In the genomic region with DNA sequence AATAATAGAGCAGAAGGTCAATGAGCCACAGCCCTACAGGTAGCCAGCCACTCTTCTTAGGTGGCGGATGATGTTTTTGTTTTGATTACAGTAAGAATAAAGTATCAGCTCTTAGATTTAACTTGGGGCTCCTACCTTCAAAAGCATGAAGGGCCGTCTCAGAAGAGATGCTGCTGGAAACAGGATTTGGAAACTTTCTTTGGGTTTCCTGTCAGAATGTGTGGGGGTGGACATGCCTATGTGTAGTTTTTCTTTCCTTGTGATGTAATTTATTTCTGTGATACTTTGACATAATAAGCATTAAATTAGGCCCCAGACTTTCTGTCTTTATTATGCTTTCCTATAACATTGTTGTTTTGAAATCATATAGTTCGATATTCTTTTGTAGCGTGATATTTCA, we compare ENCODE assay signal across 8 cellular contexts.
A peak's percentile ranks its signal among the peaks of the same experiment; 100 is the strongest.
DNase-seq lines count a peak whose midpoint lies in the region; ATAC-seq and TF ChIP-seq lines count a peak whose summit lies in the region.

No MANE protein-coding gene starts in this region.

- peak overlapping the region; percentile 88 for H3K4me3 ChIP-seq in epithelial cell of esophagus (ENCODE audit: low read length)

- TF ChIP-seq CTCF in GM10266 (IDR thresholded peaks at IDR 0.05; ENCODE audit: control insufficient read depth, insufficient read depth, low read depth, missing control alignments): no peak
- TF ChIP-seq CTCF in epithelial cell of esophagus (IDR thresholded peaks at IDR 0.05; ENCODE audit: insufficient read depth, low read depth, low read length, missing control alignments): no peak

- DNase-seq in GM10266 (ENCODE audit: extremely low spot score) (peak; percentile 48), OCI-M1 (lab: John Stamatoyannopoulos, UW) (peak; percentile 51), epithelial cell of esophagus (ENCODE audit: low read depth) (no peak), retina (peak; percentile 7), NCI-H345 (lab: John Stamatoyannopoulos, UW) (no peak)

- ATAC-seq in HG03039 (IDR thresholded peaks at IDR 0.05; ENCODE audit: unreplicated experiment) (no peak), GM21717 (IDR thresholded peaks at IDR 0.05; ENCODE audit: unreplicated experiment) (no peak), HG02571 (IDR thresholded peaks at IDR 0.05; ENCODE audit: unreplicated experiment) (no peak)

Comparison
In these comparisons a context has a peak if more than half of its experiments do, and no peak if none do; other contexts are left out.
1. DNase-seq: peak in GM10266 (single experiment), OCI-M1 (single experiment) and retina (single experiment); none in epithelial cell of esophagus (single experiment) and NCI-H345 (single experiment).